In the genomic region with DNA sequence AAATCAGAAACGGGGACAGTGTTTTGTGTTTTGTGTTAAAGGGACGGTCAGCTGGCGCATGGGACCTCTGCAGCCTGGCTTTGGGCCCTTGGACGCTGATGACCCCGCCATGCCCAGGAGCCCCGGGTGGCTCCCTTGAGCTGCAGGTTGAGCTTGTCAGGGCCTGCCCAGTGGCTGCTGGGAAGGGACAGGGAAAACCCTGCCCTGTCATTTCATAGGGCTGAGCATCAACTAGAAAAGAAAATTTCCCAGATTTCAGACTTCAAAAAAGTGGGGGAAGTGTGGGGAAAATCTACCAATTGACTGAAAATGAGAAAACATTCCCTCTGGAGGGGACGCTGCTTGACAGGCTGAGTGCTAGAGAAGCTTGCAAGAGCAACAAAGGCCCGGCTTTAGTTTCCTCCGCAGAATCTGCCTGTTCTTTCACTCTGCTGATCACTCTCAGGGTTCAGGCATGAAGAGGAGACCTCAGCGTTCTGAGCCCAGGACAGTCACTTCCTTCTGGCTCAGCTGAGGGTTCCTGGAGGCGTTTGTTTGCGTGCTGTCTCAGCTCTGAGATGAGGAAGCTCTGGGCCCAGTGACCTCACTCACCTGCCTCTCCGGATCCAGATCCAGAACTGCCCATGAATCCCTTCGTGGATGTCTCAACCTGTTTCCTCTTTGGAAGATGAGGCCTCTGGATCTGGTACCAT, we compare ENCODE assay signal across 1 cellular context.
TF ChIP-seq lines count a peak whose summit lies in the region.

No MANE protein-coding gene starts in this region.

TF ChIP-seq in IMR-90, 13 proteins besides CTCF, POLR2A, EP300 and RAD21 (continued from another document):
- TF ChIP-seq MAFK (IDR thresholded peaks at IDR 0.05; ENCODE audit: low read depth, low read length) = no peak
- no peak for TF ChIP-seq BHLHE40 (IDR thresholded peaks at IDR 0.05; ENCODE audit: low read depth, low read length)
- TF ChIP-seq FOS (IDR thresholded peaks at IDR 0.05; ENCODE audit: low read depth, low read length) = 0 out of 2 replicates have a peak, but pooled peaks have one; percentile 21
- TF ChIP-seq CEBPB (IDR thresholded peaks at IDR 0.05; ENCODE audit: low read depth, low read length) = no peak
